ENCODE assay signal across 7 cellular contexts in genomic region chr1:109425391-109425790, GRCh38. TPM values are rescaled to one million over a fixed set of nuclear protein-coding genes. Genes with fewer than 3 reads are reported as not detected.
A peak's percentile ranks its signal among the peaks of the same experiment; 100 is the strongest.
DNase-seq lines count a peak whose midpoint lies in the region; ATAC-seq and TF ChIP-seq lines count a peak whose summit lies in the region.

No MANE protein-coding gene starts in this region.

- H3K9me3 Mint-ChIP-seq in naive thymus-derived CD4-positive, alpha-beta T cell, result no peaks in the 10 kb centered on the region

- H3K36me3 Mint-ChIP-seq in naive thymus-derived CD4-positive, alpha-beta T cell, result peaks cover 0 to 20% (median 5%) of the 10 kb centered on the region in 5 donors

- H3K4me3 Mint-ChIP-seq in naive thymus-derived CD4-positive, alpha-beta T cell, result peak overlapping the region; percentile 95 to 99 (median 98)

- H3K4me1 Mint-ChIP-seq in naive thymus-derived CD4-positive, alpha-beta T cell, result peaks cover 31 to 48% (median 38%) of the 10 kb centered on the region in 7 donors

- no peaks in the 10 kb centered on the region for H4K20me1 ChIP-seq in OCI-LY3 (ENCODE audit: insufficient read depth, low read length)

- H3K4me2 ChIP-seq in OCI-LY3 (ENCODE audit: low read length), result peak overlapping the region; percentile 59

- DNase-seq in GM20000 (ENCODE audit: low spot score), result peak; percentile 50
- DNase-seq in dermis microvascular lymphatic vessel endothelial cell (ENCODE audit: low read depth in 2 of 2), result peak; percentile 25 to 28
- DNase-seq in naive thymus-derived CD4-positive, alpha-beta T cell, result peak in 7 of 9 donors; percentile 49 to 77 (median 71)
- no peak for DNase-seq in 8988T

- H3K27ac ChIP-seq in OCI-LY3 (ENCODE audit: low read length), result peak overlapping the region; percentile 72
- H3K27ac ChIP-seq in naive thymus-derived CD4-positive, alpha-beta T cell (ENCODE audit: low read depth, low read length), result peak overlapping the region; percentile 91

- peak overlapping the region; percentile 63 for H3K9ac ChIP-seq in OCI-LY3 (ENCODE audit: low read length)

- CTCF ChIA-PET in naive thymus-derived CD4-positive, alpha-beta T cell (lab: Charles Lee), result interaction anchor here (0.7 to 1.7 kb wide), 8 partner anchors 23 to 215 kb away, joined by 3 to 5 read pairs (median 4); partner anchors contain the start of gene CYB561D1

- H3K27me3 Mint-ChIP-seq in naive thymus-derived CD4-positive, alpha-beta T cell, result no peaks in the 10 kb centered on the region

- H2AFZ ChIP-seq in OCI-LY3 (ENCODE audit: low read depth, low read length), result no peak overlapping the region

- peaks cover 10% of the 10 kb centered on the region for H3K36me3 ChIP-seq in OCI-LY3 (replicated peaks; ENCODE audit: low read depth, low read length)
- peaks cover 0 to 10% (median 10%) of the 10 kb centered on the region in 3 experiments for H3K36me3 ChIP-seq in naive thymus-derived CD4-positive, alpha-beta T cell (ENCODE audit: control insufficient read depth in 2 of 3, insufficient read depth in 3 of 3, low read length in 3 of 3)

- POLR2A ChIA-PET in naive thymus-derived CD4-positive, alpha-beta T cell (lab: Charles Lee), result interaction anchor here (0.7 to 4.1 kb wide), 11 partner anchors 58 to 763 kb away, joined by 3 to 34 read pairs (median 5); partner anchors contain the start of genes ATXN7L2, CYB561D1, GNAI3 and PSRC1

- peaks cover 15% of the 10 kb centered on the region for H3K4me1 ChIP-seq in OCI-LY3 (ENCODE audit: low read length)
- peaks cover 29 to 31% of the 10 kb centered on the region in 2 donors for H3K4me1 ChIP-seq in naive thymus-derived CD4-positive, alpha-beta T cell (ENCODE audit: control insufficient read depth in 2 of 2, insufficient read depth in 2 of 2, low read length in 2 of 2)

- intact Hi-C loops in naive thymus-derived CD4-positive, alpha-beta T cell (cut with micrococcal nuclease), result loop anchor here (1.0 to 10.0 kb wide), 9 partner anchors 21 to 982 kb away; partner anchors contain the start of genes CLCC1 (in 2 of the 2), SYPL2 (in 2 of the 2), LAMTOR5 (in 1 of the 2) and PRPF38B (in 1 of the 2)

- H3K79me2 ChIP-seq in OCI-LY3 (ENCODE audit: low read length), result peaks cover 69% of the 10 kb centered on the region

- H3K27me3 ChIP-seq in OCI-LY3 (ENCODE audit: low read depth, low read length), result no peaks in the 10 kb centered on the region
- no peaks in the 10 kb centered on the region for H3K27me3 ChIP-seq in naive thymus-derived CD4-positive, alpha-beta T cell (ENCODE audit: control insufficient read depth in 2 of 2, insufficient read depth in 2 of 2, low read length in 2 of 2)

- peak overlapping the region; percentile 80 to 99 (median 98) for H3K27ac Mint-ChIP-seq in naive thymus-derived CD4-positive, alpha-beta T cell

- TF ChIP-seq CTCF in GM20000 (IDR thresholded peaks at IDR 0.05; ENCODE audit: extremely low read depth, missing control alignments) (no peak), OCI-LY3 (IDR thresholded peaks at IDR 0.05; ENCODE audit: low read depth, low read length) (no peak)

- H3K4me3 ChIP-seq in OCI-LY3 (ENCODE audit: low read length), result peak overlapping the region; percentile 89
- H3K4me3 ChIP-seq in naive thymus-derived CD4-positive, alpha-beta T cell (ENCODE audit: low read length), result peak overlapping the region; percentile 77

- peak; percentile 43 for ATAC-seq in naive thymus-derived CD4-positive, alpha-beta T cell
- ATAC-seq in HG02938 (IDR thresholded peaks at IDR 0.05; ENCODE audit: unreplicated experiment) (no peak), GM19467 (IDR thresholded peaks at IDR 0.05; ENCODE audit: unreplicated experiment) (no peak)

- H3K9me3 ChIP-seq in OCI-LY3 (ENCODE audit: insufficient read depth, low read length), result no peaks in the 10 kb centered on the region
- H3K9me3 ChIP-seq in naive thymus-derived CD4-positive, alpha-beta T cell (ENCODE audit: control insufficient read depth in 2 of 3, low read length in 3 of 3), result no peaks in the 10 kb centered on the region

RNA-seq across cellular contexts. Expression of gene PSMA5, which starts 0.9 kb away (rescaled TPM):
- total RNA-seq in dermis microvascular lymphatic vessel endothelial cell, result 46.7 and 49.7 TPM in 2 replicates
- 100 to 1,000 TPM in 1 of 5 experiments, 10 to 100 TPM in 4; 38.3 to 203 (median 70.7) TPM for total RNA-seq in naive thymus-derived CD4-positive, alpha-beta T cell
- polyA plus RNA-seq in naive thymus-derived CD4-positive, alpha-beta T cell, result 10 to 100 TPM; 80.0 to 81.9 TPM

RNA-seq across cellular contexts. Expression of gene SORT1, which starts 27.7 kb away (rescaled TPM):
- 9.4 and 14.5 TPM in 2 replicates for total RNA-seq in dermis microvascular lymphatic vessel endothelial cell
- total RNA-seq in naive thymus-derived CD4-positive, alpha-beta T cell, result 10 to 100 TPM in 1 of 5 experiments, 1 to 10 TPM in 4; 1.0 to 25.6 (median 1.8) TPM
- polyA plus RNA-seq in naive thymus-derived CD4-positive, alpha-beta T cell, result not detected

RNA-seq across cellular contexts. Expression of gene SYPL2, which starts 41.0 kb away (rescaled TPM):
- under 0.01 TPM in 1 of 2 replicates, not detected in the other for total RNA-seq in dermis microvascular lymphatic vessel endothelial cell
- total RNA-seq in naive thymus-derived CD4-positive, alpha-beta T cell, result not detected
- under 1 TPM in 1 of 2 donors, not detected in 1; 0.43 TPM for polyA plus RNA-seq in naive thymus-derived CD4-positive, alpha-beta T cell

RNA-seq across cellular contexts. Expression of gene ATXN7L2, which starts 58.3 kb away (rescaled TPM):
- total RNA-seq in dermis microvascular lymphatic vessel endothelial cell, result 0.90 and 1.3 TPM in 2 replicates
- 10 to 100 TPM; 10.5 to 12.8 (median 11.7) TPM for total RNA-seq in naive thymus-derived CD4-positive, alpha-beta T cell
- 10 to 100 TPM in 1 of 2 donors, 1 to 10 TPM in 1; 4.9 to 15.2 TPM for polyA plus RNA-seq in naive thymus-derived CD4-positive, alpha-beta T cell
